1 cellular context compared by ENCODE assay signal in the genomic region with DNA sequence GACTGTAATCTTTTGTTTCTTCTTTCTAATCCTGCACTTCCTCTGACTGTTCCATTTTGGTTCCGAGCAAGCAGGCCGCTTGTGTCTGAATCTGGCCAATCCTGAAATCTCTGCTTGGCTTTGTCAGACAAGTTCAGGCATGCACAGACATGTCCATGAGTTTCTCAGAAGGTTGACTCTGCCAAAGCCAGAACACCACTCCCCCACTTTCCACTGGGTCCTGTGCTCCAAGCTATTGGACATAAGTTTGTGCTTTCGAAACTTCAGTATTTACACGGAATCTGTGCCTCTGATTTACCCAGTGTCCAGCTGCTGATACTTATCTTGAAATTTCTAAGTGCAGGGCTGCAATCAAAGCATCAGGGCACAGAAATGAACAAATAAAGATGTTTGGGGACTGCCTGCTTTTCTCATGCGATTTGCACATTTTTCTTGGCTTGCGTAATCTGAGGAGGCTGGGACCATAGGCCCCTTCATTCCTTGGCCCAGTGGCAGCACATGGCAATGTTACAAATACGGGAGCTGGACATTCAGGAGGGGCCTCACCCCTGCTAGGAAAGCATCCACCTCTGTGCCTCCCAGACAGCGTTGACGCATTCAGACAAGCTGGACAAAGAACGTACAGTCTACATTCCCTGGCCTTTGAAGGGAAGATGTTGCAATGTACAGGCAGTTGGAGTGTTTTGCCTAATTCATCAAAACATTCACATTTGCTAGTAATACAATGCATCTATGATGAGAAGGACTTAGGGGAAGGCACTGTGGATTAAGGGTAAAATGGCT.
A peak's percentile ranks its signal among the peaks of the same experiment; 100 is the strongest.
TF ChIP-seq lines count a peak whose summit lies in the region.

No MANE protein-coding gene starts in this region.

TF ChIP-seq in HepG2, 621 proteins besides CTCF, POLR2A, EP300 and RAD21 (continued from another document and continues in another):
- TF ChIP-seq, protein P1, sequence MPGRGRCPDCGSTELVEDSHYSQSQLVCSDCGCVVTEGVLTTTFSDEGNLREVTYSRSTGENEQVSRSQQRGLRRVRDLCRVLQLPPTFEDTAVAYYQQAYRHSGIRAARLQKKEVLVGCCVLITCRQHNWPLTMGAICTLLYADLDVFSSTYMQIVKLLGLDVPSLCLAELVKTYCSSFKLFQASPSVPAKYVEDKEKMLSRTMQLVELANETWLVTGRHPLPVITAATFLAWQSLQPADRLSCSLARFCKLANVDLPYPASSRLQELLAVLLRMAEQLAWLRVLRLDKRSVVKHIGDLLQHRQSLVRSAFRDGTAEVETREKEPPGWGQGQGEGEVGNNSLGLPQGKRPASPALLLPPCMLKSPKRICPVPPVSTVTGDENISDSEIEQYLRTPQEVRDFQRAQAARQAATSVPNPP (CRISPR knock-in tag; IDR thresholded peaks at IDR 0.05): peak; percentile 75; the same call in 1 of the 2 replicates
- TF ChIP-seq ZMYM3 (CRISPR knock-in tag; IDR thresholded peaks at IDR 0.05) (peak; percentile 57; the same call in 1 of the 2 replicates), ZFYVE20 (CRISPR knock-in tag; IDR thresholded peaks at IDR 0.05; ENCODE audit: borderline replicate concordance, low read depth) (no peak), ZNF282 (IDR thresholded peaks at IDR 0.05; ENCODE audit: partially characterized antibody) (no peak), PRDM10 (CRISPR knock-in tag; IDR thresholded peaks at IDR 0.05; ENCODE audit: low read depth) (peak; percentile 56; the same call in 1 of the 2 replicates), KMT2A (CRISPR knock-in tag; IDR thresholded peaks at IDR 0.05) (no peak), NR2F6 (IDR thresholded peaks at IDR 0.05) (peak; percentile 72; the same call in 1 of the 2 replicates), NR2F6 (CRISPR knock-in tag; IDR thresholded peaks at IDR 0.05) (no peak), NFKBIZ (CRISPR knock-in tag; IDR thresholded peaks at IDR 0.05) (no peak), ZNF326 (CRISPR knock-in tag; IDR thresholded peaks at IDR 0.05; ENCODE audit: borderline replicate concordance) (no peak), HNF4A (CRISPR knock-in tag; IDR thresholded peaks at IDR 0.05) (peak; percentile 66; the same call in 1 of the 2 replicates), IKZF4 (CRISPR knock-in tag; IDR thresholded peaks at IDR 0.05; ENCODE audit: borderline replicate concordance, low read depth, not compliant biosample characterization) (no peak), TCF7 (IDR thresholded peaks at IDR 0.05; ENCODE audit: low read depth) (peak; percentile 85), HDAC2 (CRISPR knock-in tag; IDR thresholded peaks at IDR 0.05) (peak; percentile 94), ETV5 (CRISPR knock-in tag; IDR thresholded peaks at IDR 0.05; ENCODE audit: borderline replicate concordance) (no peak; the same call in 1 of the 2 replicates), MIXL1 (CRISPR knock-in tag; IDR thresholded peaks at IDR 0.05) (peak; percentile 25; the same call in 1 of the 2 replicates), ZBTB1 (CRISPR knock-in tag; IDR thresholded peaks at IDR 0.05; ENCODE audit: borderline replicate concordance) (no peak), POLR2G (IDR thresholded peaks at IDR 0.05; ENCODE audit: low read depth, low read length) (peak; percentile 59; the same call in 1 of the 2 replicates), SP5 (CRISPR knock-in tag; IDR thresholded peaks at IDR 0.05; ENCODE audit: borderline replicate concordance, low read depth) (peak; percentile 42; the same call in 1 of the 2 replicates), FOXM1 (CRISPR knock-in tag; IDR thresholded peaks at IDR 0.05) (no peak), PCBP2 (optimal IDR thresholded peaks at IDR 0.05; ENCODE audit: low read depth, low read length, poor library complexity, severe bottlenecking) (no peak), ATAD3A (CRISPR knock-in tag; IDR thresholded peaks at IDR 0.05) (no peak), THAP9 (CRISPR knock-in tag; IDR thresholded peaks at IDR 0.05; ENCODE audit: borderline replicate concordance) (peak; percentile 61; the same call in 1 of the 2 replicates), ZNF780A (CRISPR knock-in tag; IDR thresholded peaks at IDR 0.05) (0 out of 2 replicates have a peak, but pooled peaks have one; percentile 59), CEBPG (CRISPR knock-in tag; IDR thresholded peaks at IDR 0.05) (peak; percentile 93), RXRA (CRISPR knock-in tag; IDR thresholded peaks at IDR 0.05) (peak; percentile 81; the same call in 1 of the 2 replicates), ZNF296 (CRISPR knock-in tag; conservative IDR thresholded peaks at IDR 0.05) (no peak), PRMT3 (CRISPR knock-in tag; IDR thresholded peaks at IDR 0.05; ENCODE audit: borderline replicate concordance, low read depth) (no peak), FOSL1 (CRISPR knock-in tag; IDR thresholded peaks at IDR 0.05; ENCODE audit: borderline replicate concordance) (no peak), KDM4B (CRISPR knock-in tag; IDR thresholded peaks at IDR 0.05) (peak; percentile 71), BRCA1 (CRISPR knock-in tag; IDR thresholded peaks at IDR 0.05) (no peak), MTF2 (CRISPR knock-in tag; IDR thresholded peaks at IDR 0.05; ENCODE audit: borderline replicate concordance) (no peak), ZNF569 (CRISPR knock-in tag; IDR thresholded peaks at IDR 0.05; ENCODE audit: borderline replicate concordance) (no peak)
- TF ChIP-seq, protein P2, sequence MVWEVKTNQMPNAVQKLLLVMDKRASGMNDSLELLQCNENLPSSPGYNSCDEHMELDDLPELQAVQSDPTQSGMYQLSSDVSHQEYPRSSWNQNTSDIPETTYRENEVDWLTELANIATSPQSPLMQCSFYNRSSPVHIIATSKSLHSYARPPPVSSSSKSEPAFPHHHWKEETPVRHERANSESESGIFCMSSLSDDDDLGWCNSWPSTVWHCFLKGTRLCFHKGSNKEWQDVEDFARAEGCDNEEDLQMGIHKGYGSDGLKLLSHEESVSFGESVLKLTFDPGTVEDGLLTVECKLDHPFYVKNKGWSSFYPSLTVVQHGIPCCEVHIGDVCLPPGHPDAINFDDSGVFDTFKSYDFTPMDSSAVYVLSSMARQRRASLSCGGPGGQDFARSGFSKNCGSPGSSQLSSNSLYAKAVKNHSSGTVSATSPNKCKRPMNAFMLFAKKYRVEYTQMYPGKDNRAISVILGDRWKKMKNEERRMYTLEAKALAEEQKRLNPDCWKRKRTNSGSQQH (CRISPR knock-in tag; IDR thresholded peaks at IDR 0.05; ENCODE audit: low read depth): no peak
- TF ChIP-seq, protein P3, sequence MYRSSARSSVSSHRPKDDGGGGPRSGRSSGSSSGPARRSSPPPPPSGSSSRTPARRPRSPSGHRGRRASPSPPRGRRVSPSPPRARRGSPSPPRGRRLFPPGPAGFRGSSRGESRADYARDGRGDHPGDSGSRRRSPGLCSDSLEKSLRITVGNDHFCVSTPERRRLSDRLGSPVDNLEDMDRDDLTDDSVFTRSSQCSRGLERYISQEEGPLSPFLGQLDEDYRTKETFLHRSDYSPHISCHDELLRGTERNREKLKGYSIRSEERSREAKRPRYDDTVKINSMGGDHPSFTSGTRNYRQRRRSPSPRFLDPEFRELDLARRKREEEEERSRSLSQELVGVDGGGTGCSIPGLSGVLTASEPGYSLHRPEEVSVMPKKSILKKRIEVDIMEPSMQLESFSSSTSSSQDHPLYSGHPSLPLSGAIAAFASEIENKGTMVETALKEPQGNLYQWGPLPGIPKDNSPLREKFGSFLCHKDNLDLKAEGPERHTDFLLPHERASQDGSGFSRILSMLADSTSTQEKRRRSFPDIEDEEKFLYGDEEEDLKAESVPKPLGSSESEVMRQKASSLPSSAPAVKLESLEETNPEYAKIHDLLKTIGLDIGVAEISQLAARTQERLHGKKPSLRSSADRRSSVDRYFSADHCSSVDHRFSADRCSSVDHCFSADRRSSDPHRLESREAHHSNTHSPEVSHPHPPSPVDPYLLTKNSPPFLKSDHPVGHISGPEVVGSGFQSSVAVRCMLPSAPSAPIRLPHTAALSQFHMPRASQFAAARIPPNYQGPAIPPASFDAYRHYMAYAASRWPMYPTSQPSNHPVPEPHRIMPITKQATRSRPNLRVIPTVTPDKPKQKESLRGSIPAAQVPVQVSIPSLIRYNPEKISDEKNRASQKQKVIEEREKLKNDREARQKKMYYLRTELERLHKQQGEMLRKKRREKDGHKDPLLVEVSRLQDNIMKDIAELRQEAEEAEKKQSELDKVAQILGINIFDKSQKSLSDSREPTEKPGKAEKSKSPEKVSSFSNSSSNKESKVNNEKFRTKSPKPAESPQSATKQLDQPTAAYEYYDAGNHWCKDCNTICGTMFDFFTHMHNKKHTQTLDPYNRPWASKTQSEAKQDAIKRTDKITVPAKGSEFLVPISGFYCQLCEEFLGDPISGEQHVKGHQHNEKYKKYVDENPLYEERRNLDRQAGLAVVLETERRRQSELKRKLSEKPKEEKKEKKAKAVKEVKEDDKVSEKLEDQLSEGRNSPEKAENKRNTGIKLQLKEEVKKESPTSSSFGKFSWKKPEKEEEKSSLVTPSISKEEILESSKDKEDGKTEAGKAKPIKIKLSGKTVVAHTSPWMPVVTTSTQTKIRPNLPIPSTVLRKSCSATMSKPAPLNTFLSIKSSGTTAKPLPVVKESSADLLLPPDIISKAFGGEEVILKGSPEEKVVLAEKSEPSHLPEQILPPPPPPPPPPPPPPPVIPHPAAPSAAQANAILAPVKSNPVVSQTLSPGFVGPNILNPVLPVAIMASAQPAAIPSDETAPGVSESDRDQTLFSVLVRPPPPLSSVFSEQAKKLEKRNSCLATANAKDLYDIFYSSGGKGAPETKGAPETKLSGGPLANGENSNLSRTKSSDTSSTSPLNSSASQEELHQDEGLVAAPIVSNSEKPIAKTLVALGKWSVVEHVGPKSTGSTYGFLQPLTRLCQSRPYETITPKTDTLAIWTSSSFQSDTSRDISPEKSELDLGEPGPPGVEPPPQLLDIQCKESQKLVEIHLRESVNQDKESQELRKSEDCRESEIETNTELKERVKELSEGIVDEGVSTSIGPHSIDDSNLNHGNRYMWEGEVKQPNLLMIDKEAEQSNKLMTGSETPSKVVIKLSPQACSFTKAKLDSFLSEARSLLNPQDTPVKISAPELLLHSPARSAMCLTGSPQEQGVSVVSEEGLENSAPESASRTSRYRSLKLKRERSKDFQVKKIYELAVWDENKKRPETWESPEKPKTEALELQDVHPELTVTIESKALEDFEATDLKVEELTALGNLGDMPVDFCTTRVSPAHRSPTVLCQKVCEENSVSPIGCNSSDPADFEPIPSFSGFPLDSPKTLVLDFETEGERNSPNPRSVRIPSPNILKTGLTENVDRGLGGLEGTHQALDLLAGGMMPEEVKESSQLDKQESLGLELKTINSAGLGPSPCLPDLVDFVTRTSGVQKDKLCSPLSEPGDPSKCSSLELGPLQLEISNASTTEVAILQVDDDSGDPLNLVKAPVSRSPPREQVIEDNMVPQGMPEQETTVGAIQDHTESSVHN (CRISPR knock-in tag; IDR thresholded peaks at IDR 0.05): no peak
- TF ChIP-seq, protein P4, sequence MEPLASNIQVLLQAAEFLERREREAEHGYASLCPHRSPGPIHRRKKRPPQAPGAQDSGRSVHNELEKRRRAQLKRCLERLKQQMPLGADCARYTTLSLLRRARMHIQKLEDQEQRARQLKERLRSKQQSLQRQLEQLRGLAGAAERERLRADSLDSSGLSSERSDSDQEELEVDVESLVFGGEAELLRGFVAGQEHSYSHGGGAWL (CRISPR knock-in tag; IDR thresholded peaks at IDR 0.05): peak; percentile 55; the same call in 1 of the 2 replicates
- TF ChIP-seq, protein P5, sequence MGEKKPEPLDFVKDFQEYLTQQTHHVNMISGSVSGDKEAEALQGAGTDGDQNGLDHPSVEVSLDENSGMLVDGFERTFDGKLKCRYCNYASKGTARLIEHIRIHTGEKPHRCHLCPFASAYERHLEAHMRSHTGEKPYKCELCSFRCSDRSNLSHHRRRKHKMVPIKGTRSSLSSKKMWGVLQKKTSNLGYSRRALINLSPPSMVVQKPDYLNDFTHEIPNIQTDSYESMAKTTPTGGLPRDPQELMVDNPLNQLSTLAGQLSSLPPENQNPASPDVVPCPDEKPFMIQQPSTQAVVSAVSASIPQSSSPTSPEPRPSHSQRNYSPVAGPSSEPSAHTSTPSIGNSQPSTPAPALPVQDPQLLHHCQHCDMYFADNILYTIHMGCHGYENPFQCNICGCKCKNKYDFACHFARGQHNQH (CRISPR knock-in tag; IDR thresholded peaks at IDR 0.05): peak; percentile 78; the same call in 1 of the 2 replicates
